ENCODE assay signal across 14 cellular contexts in genomic region chr12:59972941-59973340, GRCh38.
DNase-seq lines count a peak whose midpoint lies in the region; ATAC-seq and TF ChIP-seq lines count a peak whose summit lies in the region.
"Had no signal": no experiment of that assay in that cellular context is flagged by ENCODE, and none has a peak within 500 bp of the region (broad histone marks: within the 10 kb centered on the region; RNA-seq: fewer than 3 reads in every experiment).

No MANE protein-coding gene starts in this region.

- DNase-seq in AG10803 (ENCODE audit: low read depth) (peak; percentile 75), HT1080 (ENCODE audit: low read depth) (peak; percentile 87), amniotic epithelial cell (ENCODE audit: low read depth) (peak; percentile 84), islet precursor cell (peak; percentile 70)
- no peak for DNase-seq in stimulated activated naive CD8-positive, alpha-beta T cell treated with anti-CD3 and anti-CD28 coated beads, Interleukin-15, amount 100 ng/mL, for 72 hours
- DNase-seq: activated CD4-positive, alpha-beta T cell treated with anti-CD3 and anti-CD28 coated beads for 1 hour; heart left ventricle; MV-4-11; NCI-H510A treated with DMSO at 0.1 percent for 48 hours; thyroid gland had no signal

- no peak for ATAC-seq in HG02610 (IDR thresholded peaks at IDR 0.05; ENCODE audit: unreplicated experiment)
- no peak for ATAC-seq in HG03108 (IDR thresholded peaks at IDR 0.05; ENCODE audit: unreplicated experiment)
- no peak for ATAC-seq in HG03442 (IDR thresholded peaks at IDR 0.05; ENCODE audit: unreplicated experiment)
- no peak for ATAC-seq in stimulated activated naive CD8-positive, alpha-beta T cell treated with anti-CD3 and anti-CD28 coated beads, Interleukin-15, amount 100 ng/mL, for 72 hours
- ATAC-seq: heart left ventricle had no signal

- H3K4me1 Mint-ChIP-seq in stimulated activated naive CD8-positive, alpha-beta T cell treated with anti-CD3 and anti-CD28 coated beads, Interleukin-15, amount 100 ng/mL, for 72 hours = no peaks in the 10 kb centered on the region

- H3K27ac Mint-ChIP-seq in stimulated activated naive CD8-positive, alpha-beta T cell treated with anti-CD3 and anti-CD28 coated beads, Interleukin-15, amount 100 ng/mL, for 72 hours = no peak overlapping the region
- H3K27ac Mint-ChIP-seq: activated T-helper 2 cell treated with anti-CD3 and anti-CD28 coated beads, Interferon-gamma antibody, Interleukin-2, Interleukin-4, amounts not matched to agents 10 μg/mL and 5 μg/mL and 100 μg/mL, durations not matched to agents 14 hours and 24 hours and 36 hours had no signal

- H3K9me3 Mint-ChIP-seq in stimulated activated naive CD8-positive, alpha-beta T cell treated with anti-CD3 and anti-CD28 coated beads, Interleukin-15, amount 100 ng/mL, for 72 hours = no peaks in the 10 kb centered on the region
- H3K9me3 Mint-ChIP-seq: activated T-helper 2 cell treated with anti-CD3 and anti-CD28 coated beads, Interferon-gamma antibody, Interleukin-2, Interleukin-4, amounts not matched to agents 10 μg/mL and 5 μg/mL and 100 μg/mL, durations not matched to agents 14 hours and 24 hours and 36 hours had no signal

- no peaks in the 10 kb centered on the region for H3K27me3 Mint-ChIP-seq in stimulated activated naive CD8-positive, alpha-beta T cell treated with anti-CD3 and anti-CD28 coated beads, Interleukin-15, amount 100 ng/mL, for 72 hours

- H3K4me3 ChIP-seq in AG10803 (ENCODE audit: low read length) = no peak overlapping the region
- H3K4me3 ChIP-seq: heart left ventricle, thyroid gland had no signal

- no peak overlapping the region for H3K4me3 Mint-ChIP-seq in stimulated activated naive CD8-positive, alpha-beta T cell treated with anti-CD3 and anti-CD28 coated beads, Interleukin-15, amount 100 ng/mL, for 72 hours

- no peak for TF ChIP-seq CTCF in AG10803 (conservative IDR thresholded peaks at IDR 0.05; ENCODE audit: low read length)

Comparison
In these comparisons a context has a peak if more than half of its experiments do, and no peak if none do; other contexts are left out.
1. DNase-seq: peak in AG10803 (single experiment), HT1080 (single experiment), amniotic epithelial cell (single experiment) and islet precursor cell (single experiment); none in stimulated activated naive CD8-positive, alpha-beta T cell treated with anti-CD3 and anti-CD28 coated beads, Interleukin-15, amount 100 ng/mL, for 72 hours (0 of 2).